ENCODE assay signal across 1 cellular context in genomic region chr20:8932192-8933150, GRCh38.
TF ChIP-seq lines count a peak whose summit lies in the region.

No MANE protein-coding gene starts in this region.

TF ChIP-seq in SK-N-SH, 30 proteins besides CTCF, POLR2A, EP300 and RAD21 (continued from another document):
- TF ChIP-seq NRF1 (IDR thresholded peaks at IDR 0.05; ENCODE audit: low read depth, low read length), result no peak
